16 cellular contexts compared by ENCODE assay signal in genomic region chr9:68343992-68344391, GRCh38. TPM values are rescaled to one million over a fixed set of nuclear protein-coding genes. Genes with fewer than 3 reads are reported as not detected.
"Had no signal": no experiment of that assay in that cellular context is flagged by ENCODE, and none has a peak within 500 bp of the region (broad histone marks: within the 10 kb centered on the region; RNA-seq: fewer than 3 reads in every experiment).

No MANE protein-coding gene starts in this region.

RNA-seq across cellular contexts. Expression of gene PGM5, which starts 12.4 kb away (rescaled TPM):
- total RNA-seq: activated CD4-positive, alpha-beta memory T cell treated with anti-CD3 and anti-CD28 coated beads for 36 hours; activated CD4-positive, alpha-beta T cell treated with anti-CD3 and anti-CD28 coated beads for 36 hours; activated CD4-positive, alpha-beta T cell treated with anti-CD3 and anti-CD28 coated beads, Interleukin-2, amount 10 ng/mL, durations not matched to agents 24 days and 14 days; activated CD8-positive, alpha-beta memory T cell treated with anti-CD3 and anti-CD28 coated beads for 36 hours; activated CD8-positive, alpha-beta memory T cell treated with anti-CD3 and anti-CD28 coated beads, Interleukin-2, amount 10 ng/mL, durations not matched to agents 7 days and 5 days; activated CD8-positive, alpha-beta T cell treated with anti-CD3 and anti-CD28 coated beads, Interleukin-2, amount 10 ng/mL, durations not matched to agents 7 days and 5 days; activated naive CD4-positive, alpha-beta T cell treated with anti-CD3 and anti-CD28 coated beads for 36 hours; activated naive CD8-positive, alpha-beta T cell treated with anti-CD3 and anti-CD28 coated beads for 36 hours; activated T-helper 1 cell treated with anti-CD3 and anti-CD28 coated beads, Interleukin-12 subunit alpha, Interleukin-12 subunit beta, Interleukin-2, Interleukin-4 antibody, amounts not matched to agents 30 ng/mL and 10 ng/mL and 1 ng/mL, durations not matched to agents 14 hours and 24 hours and 36 hours; activated T-helper 2 cell treated with anti-CD3 and anti-CD28 coated beads, Interferon-gamma antibody, Interleukin-2, Interleukin-4, amounts not matched to agents 10 μg/mL and 5 μg/mL and 100 μg/mL, durations not matched to agents 14 hours and 24 hours and 36 hours; T-helper 1 cell treated with Interleukin-12 subunit alpha and Interleukin-12 subunit beta and Interleukin-4 antibody, amounts not matched to agents 30 ng/mL and 1 ng/mL, for 36 hours had no signal

RNA-seq across cellular contexts. Expression of gene FOXD4L3, which starts 41.3 kb away (rescaled TPM):
- total RNA-seq: activated CD4-positive, alpha-beta memory T cell treated with anti-CD3 and anti-CD28 coated beads for 36 hours; activated CD4-positive, alpha-beta T cell treated with anti-CD3 and anti-CD28 coated beads for 36 hours; activated CD4-positive, alpha-beta T cell treated with anti-CD3 and anti-CD28 coated beads, Interleukin-2, amount 10 ng/mL, durations not matched to agents 24 days and 14 days; activated naive CD4-positive, alpha-beta T cell treated with anti-CD3 and anti-CD28 coated beads for 36 hours; activated T-helper 1 cell treated with anti-CD3 and anti-CD28 coated beads, Interleukin-12 subunit alpha, Interleukin-12 subunit beta, Interleukin-2, Interleukin-4 antibody, amounts not matched to agents 30 ng/mL and 10 ng/mL and 1 ng/mL, durations not matched to agents 14 hours and 24 hours and 36 hours; activated T-helper 2 cell treated with anti-CD3 and anti-CD28 coated beads, Interferon-gamma antibody, Interleukin-2, Interleukin-4, amounts not matched to agents 10 μg/mL and 5 μg/mL and 100 μg/mL, durations not matched to agents 14 hours and 24 hours and 36 hours; colonic mucosa; dermis microvascular lymphatic vessel endothelial cell; endothelial cell of umbilical vein; fibroblast of villous mesenchyme; heart left ventricle had no signal
